ENCODE assay signal across 1 cellular context in the genomic region with DNA sequence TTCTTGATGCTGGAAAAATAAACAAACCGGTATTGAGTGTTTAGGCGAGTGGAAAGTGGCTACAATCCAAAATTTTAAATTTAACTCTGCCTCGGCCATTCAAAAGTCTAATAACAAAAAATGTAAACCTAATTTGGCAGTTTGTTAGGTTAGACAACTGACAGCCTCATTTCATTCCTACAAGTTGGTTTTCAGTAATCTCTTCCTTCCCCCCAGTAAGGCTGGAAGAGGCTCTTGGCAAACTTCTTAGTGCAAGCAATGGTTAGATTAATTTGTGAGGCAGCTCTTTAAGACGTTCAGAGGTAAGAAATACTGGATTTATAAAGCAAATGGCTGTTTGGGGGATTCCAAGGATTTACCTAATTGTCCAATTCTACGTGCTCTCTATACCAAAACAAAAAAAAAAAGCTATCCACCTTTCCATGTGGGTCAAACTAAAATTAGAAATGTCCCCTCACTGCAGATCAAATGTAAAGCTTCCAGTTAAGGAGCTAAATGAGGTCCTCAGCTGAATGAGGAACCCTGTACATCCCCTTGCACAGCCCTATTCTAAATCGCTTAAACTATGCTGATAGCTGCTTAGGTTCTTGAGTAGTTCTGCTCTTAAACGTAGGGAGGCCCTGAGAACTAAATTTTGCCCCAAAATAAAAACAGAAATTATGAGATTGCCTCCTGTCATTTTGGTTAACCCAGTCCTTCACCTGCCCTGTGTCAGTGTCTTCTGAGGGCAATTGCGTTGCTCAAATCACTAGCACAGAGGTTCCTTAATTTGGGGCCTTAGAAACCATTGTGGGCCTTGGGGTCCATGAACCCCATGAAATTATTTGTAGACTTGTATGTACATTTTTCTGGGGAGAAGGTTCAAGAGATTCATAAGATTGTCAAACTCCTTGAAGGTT.
TF ChIP-seq lines count a peak whose summit lies in the region.

No MANE protein-coding gene starts in this region.

TF ChIP-seq in HepG2, 621 proteins besides CTCF, POLR2A, EP300 and RAD21:
- TF ChIP-seq, protein P1, sequence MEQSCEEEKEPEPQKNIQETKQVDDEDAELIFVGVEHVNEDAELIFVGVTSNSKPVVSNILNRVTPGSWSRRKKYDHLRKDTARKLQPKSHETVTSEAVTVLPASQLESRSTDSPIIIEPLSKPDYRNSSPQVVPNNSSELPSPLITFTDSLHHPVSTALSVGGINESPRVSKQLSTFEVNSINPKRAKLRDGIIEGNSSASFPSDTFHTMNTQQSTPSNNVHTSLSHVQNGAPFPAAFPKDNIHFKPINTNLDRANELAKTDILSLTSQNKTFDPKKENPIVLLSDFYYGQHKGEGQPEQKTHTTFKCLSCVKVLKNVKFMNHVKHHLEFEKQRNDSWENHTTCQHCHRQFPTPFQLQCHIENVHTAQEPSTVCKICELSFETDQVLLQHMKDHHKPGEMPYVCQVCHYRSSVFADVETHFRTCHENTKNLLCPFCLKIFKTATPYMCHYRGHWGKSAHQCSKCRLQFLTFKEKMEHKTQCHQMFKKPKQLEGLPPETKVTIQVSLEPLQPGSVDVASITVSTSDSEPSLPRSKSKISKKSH (CRISPR knock-in tag; IDR thresholded peaks at IDR 0.05; ENCODE audit: borderline replicate concordance), result no peak
- 0 out of 2 replicates have a peak, but pooled peaks have one; percentile 14 for TF ChIP-seq ZNF678 (CRISPR knock-in tag; IDR thresholded peaks at IDR 0.05)
- TF ChIP-seq, protein P2, sequence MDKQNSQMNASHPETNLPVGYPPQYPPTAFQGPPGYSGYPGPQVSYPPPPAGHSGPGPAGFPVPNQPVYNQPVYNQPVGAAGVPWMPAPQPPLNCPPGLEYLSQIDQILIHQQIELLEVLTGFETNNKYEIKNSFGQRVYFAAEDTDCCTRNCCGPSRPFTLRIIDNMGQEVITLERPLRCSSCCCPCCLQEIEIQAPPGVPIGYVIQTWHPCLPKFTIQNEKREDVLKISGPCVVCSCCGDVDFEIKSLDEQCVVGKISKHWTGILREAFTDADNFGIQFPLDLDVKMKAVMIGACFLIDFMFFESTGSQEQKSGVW (CRISPR knock-in tag; IDR thresholded peaks at IDR 0.05; ENCODE audit: borderline replicate concordance), result no peak
- TF ChIP-seq, protein P3, sequence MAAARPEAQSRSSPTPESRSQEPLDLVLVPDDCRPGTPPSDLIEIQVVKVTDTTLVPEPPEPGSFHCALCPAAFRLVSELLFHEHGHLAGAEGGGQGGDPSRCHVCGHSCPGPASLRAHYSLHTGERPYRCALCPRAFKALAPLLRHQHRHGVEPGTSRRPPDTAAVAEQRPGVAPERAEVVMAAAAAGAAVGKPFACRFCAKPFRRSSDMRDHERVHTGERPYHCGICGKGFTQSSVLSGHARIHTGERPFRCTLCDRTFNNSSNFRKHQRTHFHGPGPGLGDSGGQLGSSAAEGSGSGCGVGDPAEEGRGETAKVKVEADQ (CRISPR knock-in tag; IDR thresholded peaks at IDR 0.05; ENCODE audit: borderline replicate concordance), result 0 out of 2 replicates have a peak, but pooled peaks have one; percentile 34
- peak; percentile 71; the same call in 1 of the 2 replicates for TF ChIP-seq GLI4 (CRISPR knock-in tag; IDR thresholded peaks at IDR 0.05; ENCODE audit: borderline replicate concordance)
- TF ChIP-seq NFATC3 (CRISPR knock-in tag; IDR thresholded peaks at IDR 0.05), result 0 out of 2 replicates have a peak, but pooled peaks have one; percentile 39
- TF ChIP-seq ZNF44 (CRISPR knock-in tag; IDR thresholded peaks at IDR 0.05), result 0 out of 2 replicates have a peak, but pooled peaks have one; percentile 22
- TF ChIP-seq, protein P4, sequence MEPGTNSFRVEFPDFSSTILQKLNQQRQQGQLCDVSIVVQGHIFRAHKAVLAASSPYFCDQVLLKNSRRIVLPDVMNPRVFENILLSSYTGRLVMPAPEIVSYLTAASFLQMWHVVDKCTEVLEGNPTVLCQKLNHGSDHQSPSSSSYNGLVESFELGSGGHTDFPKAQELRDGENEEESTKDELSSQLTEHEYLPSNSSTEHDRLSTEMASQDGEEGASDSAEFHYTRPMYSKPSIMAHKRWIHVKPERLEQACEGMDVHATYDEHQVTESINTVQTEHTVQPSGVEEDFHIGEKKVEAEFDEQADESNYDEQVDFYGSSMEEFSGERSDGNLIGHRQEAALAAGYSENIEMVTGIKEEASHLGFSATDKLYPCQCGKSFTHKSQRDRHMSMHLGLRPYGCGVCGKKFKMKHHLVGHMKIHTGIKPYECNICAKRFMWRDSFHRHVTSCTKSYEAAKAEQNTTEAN (CRISPR knock-in tag; conservative IDR thresholded peaks at IDR 0.05), result no peak
- no peak for TF ChIP-seq CHD4 (IDR thresholded peaks at IDR 0.05; ENCODE audit: borderline replicate concordance, low read length)
- no peak for TF ChIP-seq SOX13 (IDR thresholded peaks at IDR 0.05)
- TF ChIP-seq SOX13 (CRISPR knock-in tag; conservative IDR thresholded peaks at IDR 0.05 in 1 of 2, IDR thresholded peaks at IDR 0.05 in 1 of 2), result peak in 1 of 2 experiments; percentile 2; a peak in 1 of 4 replicates
- 0 out of 2 replicates have a peak, but pooled peaks have one; percentile 16 for TF ChIP-seq SMYD3 (CRISPR knock-in tag; IDR thresholded peaks at IDR 0.05)
- no peak for TF ChIP-seq NFKB2 (CRISPR knock-in tag; IDR thresholded peaks at IDR 0.05; ENCODE audit: borderline replicate concordance)
- 0 out of 2 replicates have a peak, but pooled peaks have one; percentile 36 for TF ChIP-seq ZNF34 (CRISPR knock-in tag; IDR thresholded peaks at IDR 0.05; ENCODE audit: borderline replicate concordance)
- 0 out of 2 replicates have a peak, but pooled peaks have one; percentile 7 for TF ChIP-seq ARNT2 (CRISPR knock-in tag; IDR thresholded peaks at IDR 0.05; ENCODE audit: low read depth)
- no peak for TF ChIP-seq U2AF2 (IDR thresholded peaks at IDR 0.05; ENCODE audit: low read depth, low read length)
- TF ChIP-seq ZNF773 (CRISPR knock-in tag; IDR thresholded peaks at IDR 0.05; ENCODE audit: borderline replicate concordance), result no peak
- TF ChIP-seq, protein P5, sequence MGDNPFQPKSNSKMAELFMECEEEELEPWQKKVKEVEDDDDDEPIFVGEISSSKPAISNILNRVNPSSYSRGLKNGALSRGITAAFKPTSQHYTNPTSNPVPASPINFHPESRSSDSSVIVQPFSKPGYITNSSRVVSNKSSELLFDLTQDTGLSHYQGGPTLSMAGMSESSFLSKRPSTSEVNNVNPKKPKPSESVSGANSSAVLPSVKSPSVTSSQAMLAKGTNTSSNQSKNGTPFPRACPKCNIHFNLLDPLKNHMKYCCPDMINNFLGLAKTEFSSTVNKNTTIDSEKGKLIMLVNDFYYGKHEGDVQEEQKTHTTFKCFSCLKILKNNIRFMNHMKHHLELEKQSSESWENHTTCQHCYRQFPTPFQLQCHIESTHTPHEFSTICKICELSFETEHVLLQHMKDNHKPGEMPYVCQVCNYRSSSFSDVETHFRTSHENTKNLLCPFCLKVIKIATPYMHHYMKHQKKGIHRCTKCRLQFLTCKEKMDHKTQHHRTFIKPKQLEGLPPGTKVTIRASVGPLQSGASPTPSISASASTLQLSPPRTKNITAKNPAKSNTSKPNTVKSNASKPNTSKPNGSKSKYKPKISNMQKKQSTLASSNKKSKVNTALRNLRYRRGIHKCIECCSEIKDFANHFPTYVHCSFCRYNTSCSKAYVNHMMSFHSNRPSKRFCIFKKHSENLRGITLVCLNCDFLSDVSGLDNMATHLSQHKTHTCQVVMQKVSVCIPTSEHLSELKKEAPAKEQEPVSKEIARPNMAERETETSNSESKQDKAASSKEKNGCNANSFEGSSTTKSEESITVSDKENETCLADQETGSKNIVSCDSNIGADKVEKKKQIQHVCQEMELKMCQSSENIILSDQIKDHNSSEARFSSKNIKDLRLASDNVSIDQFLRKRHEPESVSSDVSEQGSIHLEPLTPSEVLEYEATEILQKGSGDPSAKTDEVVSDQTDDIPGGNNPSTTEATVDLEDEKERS (CRISPR knock-in tag; IDR thresholded peaks at IDR 0.05), result 0 out of 2 replicates have a peak, but pooled peaks have one; percentile 35
- TF ChIP-seq ZNF337 (CRISPR knock-in tag; IDR thresholded peaks at IDR 0.05; ENCODE audit: borderline replicate concordance, low read depth), result 0 out of 2 replicates have a peak, but pooled peaks have one; percentile 35
- no peak for TF ChIP-seq IRF2 (CRISPR knock-in tag; IDR thresholded peaks at IDR 0.05)
- TF ChIP-seq, protein P6, sequence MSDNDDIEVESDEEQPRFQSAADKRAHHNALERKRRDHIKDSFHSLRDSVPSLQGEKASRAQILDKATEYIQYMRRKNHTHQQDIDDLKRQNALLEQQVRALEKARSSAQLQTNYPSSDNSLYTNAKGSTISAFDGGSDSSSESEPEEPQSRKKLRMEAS (IDR thresholded peaks at IDR 0.05), result peak; percentile 36; the same call in 1 of the 2 replicates
- peak; percentile 31; the same call in 1 of the 2 replicates for TF ChIP-seq RBFOX2 (IDR thresholded peaks at IDR 0.05; ENCODE audit: low read depth, low read length)
- TF ChIP-seq, protein P7, sequence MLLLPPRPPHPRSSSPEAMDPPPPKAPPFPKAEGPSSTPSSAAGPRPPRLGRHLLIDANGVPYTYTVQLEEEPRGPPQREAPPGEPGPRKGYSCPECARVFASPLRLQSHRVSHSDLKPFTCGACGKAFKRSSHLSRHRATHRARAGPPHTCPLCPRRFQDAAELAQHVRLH (CRISPR knock-in tag; IDR thresholded peaks at IDR 0.05; ENCODE audit: borderline replicate concordance, low read depth), result no peak
- TF ChIP-seq MXD4 (CRISPR knock-in tag; IDR thresholded peaks at IDR 0.05), result 0 out of 2 replicates have a peak, but pooled peaks have one; percentile 3
- TF ChIP-seq, protein P8, sequence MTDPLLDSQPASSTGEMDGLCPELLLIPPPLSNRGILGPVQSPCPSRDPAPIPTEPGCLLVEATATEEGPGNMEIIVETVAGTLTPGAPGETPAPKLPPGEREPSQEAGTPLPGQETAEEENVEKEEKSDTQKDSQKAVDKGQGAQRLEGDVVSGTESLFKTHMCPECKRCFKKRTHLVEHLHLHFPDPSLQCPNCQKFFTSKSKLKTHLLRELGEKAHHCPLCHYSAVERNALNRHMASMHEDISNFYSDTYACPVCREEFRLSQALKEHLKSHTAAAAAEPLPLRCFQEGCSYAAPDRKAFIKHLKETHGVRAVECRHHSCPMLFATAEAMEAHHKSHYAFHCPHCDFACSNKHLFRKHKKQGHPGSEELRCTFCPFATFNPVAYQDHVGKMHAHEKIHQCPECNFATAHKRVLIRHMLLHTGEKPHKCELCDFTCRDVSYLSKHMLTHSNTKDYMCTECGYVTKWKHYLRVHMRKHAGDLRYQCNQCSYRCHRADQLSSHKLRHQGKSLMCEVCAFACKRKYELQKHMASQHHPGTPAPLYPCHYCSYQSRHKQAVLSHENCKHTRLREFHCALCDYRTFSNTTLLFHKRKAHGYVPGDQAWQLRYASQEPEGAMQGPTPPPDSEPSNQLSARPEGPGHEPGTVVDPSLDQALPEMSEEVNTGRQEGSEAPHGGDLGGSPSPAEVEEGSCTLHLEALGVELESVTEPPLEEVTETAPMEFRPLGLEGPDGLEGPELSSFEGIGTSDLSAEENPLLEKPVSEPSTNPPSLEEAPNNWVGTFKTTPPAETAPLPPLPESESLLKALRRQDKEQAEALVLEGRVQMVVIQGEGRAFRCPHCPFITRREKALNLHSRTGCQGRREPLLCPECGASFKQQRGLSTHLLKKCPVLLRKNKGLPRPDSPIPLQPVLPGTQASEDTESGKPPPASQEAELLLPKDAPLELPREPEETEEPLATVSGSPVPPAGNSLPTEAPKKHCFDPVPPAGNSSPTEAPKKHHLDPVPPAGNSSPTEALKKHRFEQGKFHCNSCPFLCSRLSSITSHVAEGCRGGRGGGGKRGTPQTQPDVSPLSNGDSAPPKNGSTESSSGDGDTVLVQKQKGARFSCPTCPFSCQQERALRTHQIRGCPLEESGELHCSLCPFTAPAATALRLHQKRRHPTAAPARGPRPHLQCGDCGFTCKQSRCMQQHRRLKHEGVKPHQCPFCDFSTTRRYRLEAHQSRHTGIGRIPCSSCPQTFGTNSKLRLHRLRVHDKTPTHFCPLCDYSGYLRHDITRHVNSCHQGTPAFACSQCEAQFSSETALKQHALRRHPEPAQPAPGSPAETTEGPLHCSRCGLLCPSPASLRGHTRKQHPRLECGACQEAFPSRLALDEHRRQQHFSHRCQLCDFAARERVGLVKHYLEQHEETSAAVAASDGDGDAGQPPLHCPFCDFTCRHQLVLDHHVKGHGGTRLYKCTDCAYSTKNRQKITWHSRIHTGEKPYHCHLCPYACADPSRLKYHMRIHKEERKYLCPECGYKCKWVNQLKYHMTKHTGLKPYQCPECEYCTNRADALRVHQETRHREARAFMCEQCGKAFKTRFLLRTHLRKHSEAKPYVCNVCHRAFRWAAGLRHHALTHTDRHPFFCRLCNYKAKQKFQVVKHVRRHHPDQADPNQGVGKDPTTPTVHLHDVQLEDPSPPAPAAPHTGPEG (CRISPR knock-in tag; IDR thresholded peaks at IDR 0.05), result peak; percentile 69; the same call in 1 of the 2 replicates
- TF ChIP-seq ZNF747 (CRISPR knock-in tag; IDR thresholded peaks at IDR 0.05; ENCODE audit: borderline replicate concordance), result peak; percentile 59; the same call in 1 of the 2 replicates
